In the genomic region with DNA sequence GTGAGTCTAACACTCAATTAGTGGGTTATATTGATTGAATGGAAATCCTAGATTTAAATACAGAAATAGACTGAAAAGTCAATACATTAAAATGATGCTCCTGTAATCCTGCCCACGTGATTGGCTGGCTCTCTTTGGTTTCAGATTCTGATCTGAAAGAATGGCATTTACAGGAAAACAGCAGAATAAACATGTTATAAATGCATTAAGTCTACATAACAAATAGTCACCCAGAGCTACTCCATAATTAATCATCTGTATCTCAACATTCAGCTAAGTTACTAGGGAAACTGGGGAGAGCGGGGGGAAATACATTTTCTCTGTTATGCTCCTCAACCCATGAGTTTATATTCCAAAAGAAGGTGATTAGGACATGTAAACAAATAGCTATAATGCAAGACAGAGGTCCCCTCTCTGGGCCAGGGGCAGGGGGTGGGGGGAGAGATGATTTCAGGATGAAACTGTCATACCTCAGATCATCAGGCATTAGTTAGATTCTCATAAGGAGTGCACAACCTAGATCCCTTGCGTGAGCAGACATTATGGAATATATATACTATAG, we compare ENCODE assay signal across 15 cellular contexts. TPM values are rescaled to one million over a fixed set of nuclear protein-coding genes. Genes with fewer than 3 reads are reported as not detected.
DNase-seq lines count a peak whose midpoint lies in the region; ATAC-seq, FAIRE-seq and TF ChIP-seq lines count a peak whose summit lies in the region.
"Had no signal": no experiment of that assay in that cellular context is flagged by ENCODE, and none has a peak within 500 bp of the region (broad histone marks: within the 10 kb centered on the region; RNA-seq: fewer than 3 reads in every experiment).

No MANE protein-coding gene starts in this region.

- TF ChIP-seq CTCF in A549 (IDR thresholded peaks at IDR 0.05), result no peak
- TF ChIP-seq CTCF in GM23338 (conservative IDR thresholded peaks at IDR 0.05; ENCODE audit: low read depth in 2 of 2), result no peak
- TF ChIP-seq CTCF in SK-N-SH (IDR thresholded peaks at IDR 0.05), result no peak
- TF ChIP-seq CTCF in progenitor cell of endocrine pancreas (IDR thresholded peaks at IDR 0.05; ENCODE audit: unreplicated experiment), result no peak

- H3K27ac ChIP-seq in A549, result no peak overlapping the region
- no peak overlapping the region for H3K27ac ChIP-seq in GM23338 (ENCODE audit: low read depth)
- H3K27ac ChIP-seq in SK-N-SH (ENCODE audit: low read depth in 2 of 2, low read length in 1 of 2), result peak overlapping the region; percentile 20 to 99; a peak in 3 of 4 replicates
- H3K27ac ChIP-seq: 22Rv1; BLaER1 treated with 17β-estradiol and CSF1 and Interleukin-3, amounts not matched to agents 10 nM and 100 nM; HL-60 had no signal

- no peak for ATAC-seq in A549
- ATAC-seq in GM23338, result no peak
- ATAC-seq in HG02610 (IDR thresholded peaks at IDR 0.05; ENCODE audit: unreplicated experiment), result no peak

- H3K4me3 ChIP-seq in A549 (no peak overlapping the region), GM23338 (no peak overlapping the region), SK-N-SH (ENCODE audit: low read depth in 2 of 2, low read length in 1 of 2) (no peak overlapping the region)
- H3K4me3 ChIP-seq: BLaER1 treated with 17β-estradiol and CSF1 and Interleukin-3, amounts not matched to agents 10 nM and 100 nM had no signal

- H3K36me3 Mint-ChIP-seq in GM23338 (ENCODE audit: low read depth) (no peaks in the 10 kb centered on the region), progenitor cell of endocrine pancreas (ENCODE audit: insufficient read depth) (peaks cover 5% of the 10 kb centered on the region)
- H3K36me3 Mint-ChIP-seq: CD8-positive, alpha-beta memory T cell had no signal

- no peaks in the 10 kb centered on the region for H3K9me3 Mint-ChIP-seq in GM23338
- H3K9me3 Mint-ChIP-seq in progenitor cell of endocrine pancreas (ENCODE audit: low read depth), result no peaks in the 10 kb centered on the region
- H3K9me3 Mint-ChIP-seq: CD8-positive, alpha-beta memory T cell had no signal

- 90% methylated on average over 3 of the region's 3 CpGs for WGBS in A549 (ENCODE audit: missing lambda C conversion rate)
- 30% methylated on average over 3 of the region's 3 CpGs for WGBS in SK-N-SH (ENCODE audit: low lambda C conversion rate)

- TF ChIP-seq EP300 in A549 (IDR thresholded peaks at IDR 0.05) (no peak), SK-N-SH (IDR thresholded peaks at IDR 0.05; ENCODE audit: borderline replicate concordance in 1 of 2, low read depth in 1 of 2, low read length in 1 of 2) (peak in 1 of 2 experiments; percentile 77; a peak in 2 of 4 replicates)

- H3K36me3 ChIP-seq in GM23338 (ENCODE audit: insufficient read depth) (no peaks in the 10 kb centered on the region), SK-N-SH (replicated peaks in 1 of 2; ENCODE audit: control insufficient read depth in 1 of 2, insufficient read depth in 2 of 2, low read length in 1 of 2) (no peaks in the 10 kb centered on the region)
- H3K36me3 ChIP-seq: BLaER1 treated with 17β-estradiol and CSF1 and Interleukin-3, amounts not matched to agents 10 nM and 100 nM had no signal

- H3K9me3 ChIP-seq in A549 (no peaks in the 10 kb centered on the region), SK-N-SH (no peaks in the 10 kb centered on the region)
- H3K9me3 ChIP-seq: BLaER1 treated with 17β-estradiol and CSF1 and Interleukin-3, amounts not matched to agents 10 nM and 100 nM had no signal

- H4K20me1 ChIP-seq in GM23338 (replicated peaks; ENCODE audit: insufficient read depth) (no peaks in the 10 kb centered on the region), SK-N-SH (ENCODE audit: insufficient read depth) (no peaks in the 10 kb centered on the region)
- H4K20me1 ChIP-seq: BLaER1 treated with 17β-estradiol and CSF1 and Interleukin-3, amounts not matched to agents 10 nM and 100 nM had no signal

- TF ChIP-seq RAD21 in A549 (conservative IDR thresholded peaks at IDR 0.05 in 1 of 2, IDR thresholded peaks at IDR 0.05 in 1 of 2), result no peak
- TF ChIP-seq RAD21 in SK-N-SH (IDR thresholded peaks at IDR 0.05; ENCODE audit: low read length), result no peak

- TF ChIP-seq POLR2A in A549 (IDR thresholded peaks at IDR 0.05; ENCODE audit: low read length), result no peak

- H3K79me2 ChIP-seq in GM23338 (replicated peaks; ENCODE audit: insufficient read depth), result peaks cover 91% of the 10 kb centered on the region
- H3K79me2 ChIP-seq in SK-N-SH (ENCODE audit: insufficient read depth), result no peaks in the 10 kb centered on the region

- H3K4me1 ChIP-seq in A549 (peaks cover 84% of the 10 kb centered on the region), GM23338 (ENCODE audit: insufficient read depth) (peaks cover 27% of the 10 kb centered on the region), SK-N-SH (ENCODE audit: control insufficient read depth in 1 of 2, insufficient read depth in 2 of 2, low read depth in 1 of 2, low read length in 1 of 2) (peaks cover 0 to 23% of the 10 kb centered on the region in 2 experiments; a peak in 2 of 4 replicates)
- H3K4me1 ChIP-seq: BLaER1 treated with 17β-estradiol and CSF1 and Interleukin-3, amounts not matched to agents 10 nM and 100 nM had no signal

- no peaks in the 10 kb centered on the region for H3K9me2 ChIP-seq in GM23338 (ENCODE audit: insufficient read depth)
- H3K9me2 ChIP-seq in SK-N-SH, result no peaks in the 10 kb centered on the region

- H3K27me3 Mint-ChIP-seq in GM23338 (ENCODE audit: insufficient read depth, low read depth, poor library complexity) (peaks cover 6% of the 10 kb centered on the region), progenitor cell of endocrine pancreas (no peaks in the 10 kb centered on the region)

- DNase-seq in A549 (ENCODE audit: low read depth in 1 of 2, low spot score in 1 of 2) (no peak), GM23338 (ENCODE audit: low spot score) (no peak), SK-N-SH (peak; percentile 41), progenitor cell of endocrine pancreas (ENCODE audit: low spot score, unreplicated experiment) (no peak), RPMI8226 (no peak)
- DNase-seq in activated CD4-positive, alpha-beta T cell treated with anti-CD3 and anti-CD28 coated beads for 48 hours, result no peak
- DNase-seq: CD8-positive, alpha-beta memory T cell; COR-L47; GF-D8; GOT3; H7 had no signal

- H3F3A ChIP-seq in GM23338 (replicated peaks; ENCODE audit: low read depth) (no peaks in the 10 kb centered on the region), SK-N-SH (replicated peaks; ENCODE audit: insufficient read depth) (no peaks in the 10 kb centered on the region)

- H3K27ac Mint-ChIP-seq in GM23338 (0 out of 2 replicates have a peak overlapping the region, but pooled peaks have one; percentile 37), progenitor cell of endocrine pancreas (peak overlapping the region; percentile 20)
- H3K27ac Mint-ChIP-seq: CD8-positive, alpha-beta memory T cell had no signal

- FAIRE-seq in A549 (lab: Jason Lieb, UNC), result no peak

- peak overlapping the region; percentile 13; the same call in 1 of the 3 replicates for H3K4me2 ChIP-seq in A549
- no peak overlapping the region for H3K4me2 ChIP-seq in GM23338
- no peak overlapping the region for H3K4me2 ChIP-seq in SK-N-SH
- H3K4me2 ChIP-seq: BLaER1 treated with 17β-estradiol and CSF1 and Interleukin-3, amounts not matched to agents 10 nM and 100 nM had no signal

- no peaks in the 10 kb centered on the region for H3K27me3 ChIP-seq in GM23338 (ENCODE audit: insufficient read depth)
- H3K27me3 ChIP-seq in SK-N-SH (ENCODE audit: insufficient read depth), result no peaks in the 10 kb centered on the region
- H3K27me3 ChIP-seq: BLaER1 treated with 17β-estradiol and CSF1 and Interleukin-3, amounts not matched to agents 10 nM and 100 nM had no signal

- H3K4me1 Mint-ChIP-seq in GM23338 (peaks cover 41% of the 10 kb centered on the region), progenitor cell of endocrine pancreas (ENCODE audit: low read depth) (peaks cover 26% of the 10 kb centered on the region)
- H3K4me1 Mint-ChIP-seq: CD8-positive, alpha-beta memory T cell had no signal

- no peak overlapping the region for H3K4me3 Mint-ChIP-seq in GM23338
- H3K4me3 Mint-ChIP-seq in progenitor cell of endocrine pancreas (ENCODE audit: low read depth), result no peak overlapping the region
- H3K4me3 Mint-ChIP-seq: CD8-positive, alpha-beta memory T cell had no signal

- CTCF ChIA-PET in A549 (lab: Yijun Ruan, JAX), result interaction anchor here (1.1 to 1.6 kb wide), 3 partner anchors 24 to 58 kb away, joined by 3 to 4 read pairs (median 3); a partner anchor contains a TSS
- CTCF ChIA-PET in SK-N-SH (lab: Yijun Ruan, JAX), result interaction anchor here (0.6 to 2.3 kb wide), 7 partner anchors 9 to 1007 kb away, joined by 3 to 12 read pairs (median 4); no protein-coding TSS in a partner anchor

- POLR2A ChIA-PET in A549 (lab: Yijun Ruan, JAX), result no interaction called here
- POLR2A ChIA-PET in SK-N-SH (lab: Yijun Ruan, JAX), result interaction anchor here (1.7 to 1.8 kb wide), 2 partner anchors 9 to 202 kb away, joined by 4 read pairs; a partner anchor contains a TSS

- H2AFZ ChIP-seq in GM23338, result no peak overlapping the region
- H2AFZ ChIP-seq in SK-N-SH (ENCODE audit: low read depth), result no peak overlapping the region

- H3K9ac ChIP-seq in SK-N-SH, result no peak overlapping the region
- H3K9ac ChIP-seq: BLaER1 treated with 17β-estradiol and CSF1 and Interleukin-3, amounts not matched to agents 10 nM and 100 nM had no signal

TF ChIP-seq in A549, 52 proteins besides CTCF, POLR2A, EP300 and RAD21:
- no peak for TF ChIP-seq BHLHE40 (IDR thresholded peaks at IDR 0.05; ENCODE audit: low read depth, low read length)
TF ChIP-seq in A549: peak in this region for 0.

TF ChIP-seq in GM23338, 12 proteins besides CTCF, POLR2A, EP300 and RAD21 (continues in another document):
- TF ChIP-seq ZNF331 (CRISPR knock-in tag; IDR thresholded peaks at IDR 0.05; ENCODE audit: low read depth) (no peak), NANOG (IDR thresholded peaks at IDR 0.05; ENCODE audit: borderline replicate concordance) (no peak), JUNB (IDR thresholded peaks at IDR 0.05; ENCODE audit: unreplicated experiment) (no peak)

TF ChIP-seq in SK-N-SH, 30 proteins besides CTCF, POLR2A, EP300 and RAD21 (continues in another document):
- TF ChIP-seq FOSL2 (IDR thresholded peaks at IDR 0.05; ENCODE audit: borderline replicate concordance, low read depth), result no peak
- TF ChIP-seq POLR2AphosphoS5 (IDR thresholded peaks at IDR 0.05; ENCODE audit: low read depth, low read length), result no peak
- peak; percentile 23 for TF ChIP-seq CHD2 (IDR thresholded peaks at IDR 0.05; ENCODE audit: low read length, partially characterized antibody)
- TF ChIP-seq RXRA (IDR thresholded peaks at IDR 0.05; ENCODE audit: borderline replicate concordance, low read depth), result no peak

RNA-seq across cellular contexts. Expression of a gene that starts 58.5 kb away (rescaled TPM):
- polyA plus RNA-seq in A549 (2011; rRNA removed) (49.0 and 64.5 TPM in 2 replicates), A549 (2017; fragmentation: RNase III; extraction: RNeasy Plus Mini Kit Qiagen cat#74134 plus additional on column Dnase treatment) (49.5 to 65.0 TPM (median 60.6 TPM) in 3 replicates), GM23338 (2016; fragmentation: Nextera tagmentation; extraction: Ambion mirVana) (43.2 and 44.7 TPM in 2 replicates), SK-N-SH (2012; rRNA removed) (0.76 and 0.97 TPM in 2 replicates)
- polyA plus RNA-seq in A549 (2012; cell fraction: cytosol; rRNA removed), result 36.9 and 38.4 TPM in 2 replicates
- polyA plus RNA-seq in A549 (2012; cell fraction: nucleus; rRNA removed), result 41.6 and 44.1 TPM in 2 replicates
- polyA minus RNA-seq in A549 (2011; rRNA and poly(A)+ RNA removed), result 27.1 and 28.1 TPM in 2 replicates
- 47.8 and 49.2 TPM in 2 replicates for total RNA-seq in GM23338 (2014; rRNA removed; shearing (Covaris generic))
- 0.99 and 1.3 TPM in 2 replicates for polyA plus RNA-seq in SK-N-SH (2012; cell fraction: cytosol; rRNA removed)
- 1.1 and 1.2 TPM in 2 replicates for polyA plus RNA-seq in SK-N-SH (2012; cell fraction: nucleus; rRNA removed)
- 90.3 and 101 TPM in 2 replicates for total RNA-seq in progenitor cell of endocrine pancreas

Comparison
In these comparisons a context has a peak if more than half of its experiments do, and no peak if none do; other contexts are left out.
1. H3K27ac ChIP-seq: peak in SK-N-SH (2 of 2); none in A549 (0 of 2) and GM23338 (single experiment).
2. RNA of a gene that starts 58.5 kb away (polyA plus RNA-seq): 36.9 to 65.0 TPM in A549 and 43.2 to 44.7 TPM in GM23338; 0.76 to 1.3 TPM in SK-N-SH; every median in the first group is over 10 times any median in the second.